9 cellular contexts compared by ENCODE assay signal in the genomic region with DNA sequence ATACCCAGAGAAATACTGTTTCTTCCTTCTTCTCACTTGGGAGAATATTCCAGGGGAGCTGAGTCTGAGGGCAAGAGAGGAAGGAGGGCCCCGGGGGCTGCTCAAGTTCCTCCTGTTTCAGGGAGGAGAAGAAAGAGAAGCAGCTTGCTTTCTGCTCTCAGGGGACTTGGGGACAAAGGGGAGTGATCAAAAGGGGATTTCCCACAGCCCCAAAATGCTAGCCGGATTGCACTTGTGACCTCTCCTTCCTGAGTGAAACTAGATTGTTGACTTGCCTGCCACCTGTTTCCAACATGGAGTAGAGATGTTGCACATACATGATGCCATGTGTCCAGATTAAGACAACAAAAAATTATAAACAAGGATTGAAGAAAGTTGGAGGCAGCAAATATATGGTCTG. TPM values are rescaled to one million over a fixed set of nuclear protein-coding genes. Genes with fewer than 3 reads are reported as not detected.
A peak's percentile ranks its signal among the peaks of the same experiment; 100 is the strongest.
DNase-seq lines count a peak whose midpoint lies in the region; ATAC-seq, FAIRE-seq and TF ChIP-seq lines count a peak whose summit lies in the region.
"Had no signal": no experiment of that assay in that cellular context is flagged by ENCODE, and none has a peak within 500 bp of the region (broad histone marks: within the 10 kb centered on the region; RNA-seq: fewer than 3 reads in every experiment).

No MANE protein-coding gene starts in this region.

- intact Hi-C loops in A673 (cut with micrococcal nuclease; ENCODE audit: unreplicated experiment) (no loop called here), activated B cell treated with CpG ODN at 0.5 μM for 24 hours (cut with micrococcal nuclease) (loop anchor here (1.0 to 2.0 kb wide), 5 partner anchors 20 to 486 kb away; no protein-coding TSS in a partner anchor)

- TF ChIP-seq CTCF in A673 (conservative IDR thresholded peaks at IDR 0.05; ENCODE audit: low read depth, low read length) (no peak), activated B cell treated with CpG ODN at 0.5 μM for 24 hours (IDR thresholded peaks at IDR 0.05) (no peak)

- H3K27ac Mint-ChIP-seq in activated B cell treated with CpG ODN at 0.5 μM for 24 hours, result peak overlapping the region; percentile 89

- H3K4me3 ChIP-seq in A673 (ENCODE audit: low read depth, low read length, poor library complexity, severe bottlenecking) (no peak overlapping the region), muscle layer of duodenum (ENCODE audit: low read depth in 1 of 2, low read length in 2 of 2) (no peak overlapping the region)
- H3K4me3 ChIP-seq: lung had no signal

- no peaks in the 10 kb centered on the region for H3K9me3 ChIP-seq in A673 (ENCODE audit: low read depth, low read length, poor library complexity, severe bottlenecking)
- H3K9me3 ChIP-seq in muscle layer of duodenum (ENCODE audit: control insufficient read depth in 1 of 2, low read length in 2 of 2), result no peaks in the 10 kb centered on the region

- H3K27me3 ChIP-seq in A673 (replicated peaks; ENCODE audit: insufficient read depth, low read depth, low read length, poor library complexity), result no peaks in the 10 kb centered on the region
- no peaks in the 10 kb centered on the region for H3K27me3 ChIP-seq in muscle layer of duodenum (ENCODE audit: low read depth, low read length)

- no peaks in the 10 kb centered on the region for H3K4me1 ChIP-seq in A673 (ENCODE audit: insufficient read depth, low read length, poor library complexity, severe bottlenecking)
- peaks cover 0 to 17% of the 10 kb centered on the region in 2 donors for H3K4me1 ChIP-seq in muscle layer of duodenum (ENCODE audit: control insufficient read depth in 1 of 2, insufficient read depth in 2 of 2, low read length in 2 of 2)

- H3K4me3 Mint-ChIP-seq in activated B cell treated with CpG ODN at 0.5 μM for 24 hours, result peak overlapping the region; percentile 78

- H3K9me3 Mint-ChIP-seq in activated B cell treated with CpG ODN at 0.5 μM for 24 hours, result no peaks in the 10 kb centered on the region

- BruUV-seq in A673 (replicated peaks; lab: Mats Ljungman, UMichigan), result no TSS peak

- H3K36me3 ChIP-seq in A673 (ENCODE audit: insufficient read depth, low read length, poor library complexity, severe bottlenecking) (no peaks in the 10 kb centered on the region), muscle layer of duodenum (ENCODE audit: control insufficient read depth in 1 of 2, insufficient read depth in 2 of 2, low read length in 2 of 2) (no peaks in the 10 kb centered on the region)

- H3K27ac ChIP-seq in A673 (ENCODE audit: low read depth, low read length, poor library complexity, severe bottlenecking) (no peak overlapping the region), muscle layer of duodenum (ENCODE audit: low read length) (peak overlapping the region; percentile 76)

- no peaks in the 10 kb centered on the region for H3K36me3 Mint-ChIP-seq in activated B cell treated with CpG ODN at 0.5 μM for 24 hours (ENCODE audit: low read depth)

- CTCF ChIA-PET in A673 (lab: Charles Lee) (no interaction called here), activated B cell treated with CpG ODN at 0.5 μM for 24 hours (lab: Charles Lee) (interaction anchor here (1.0 to 2.9 kb wide), 7 partner anchors 10 to 51 kb away, joined by 3 to 17 read pairs (median 7); partner anchors contain the start of gene PDCD4)

- POLR2A ChIA-PET in A673 (lab: Charles Lee; ENCODE audit: low non-redundant PET) (no interaction called here), activated B cell treated with CpG ODN at 0.5 μM for 24 hours (lab: Charles Lee) (interaction anchor here (0.8 to 7.6 kb wide), 10 partner anchors 8 to 487 kb away, joined by 3 to 219 read pairs (median 13); partner anchors contain the start of genes BBIP1, PDCD4 and SHOC2)

- H3K27me3 Mint-ChIP-seq in activated B cell treated with CpG ODN at 0.5 μM for 24 hours, result no peaks in the 10 kb centered on the region

- DNase-seq in A673 (ENCODE audit: low spot score) (peak; percentile 31), activated B cell treated with CpG ODN at 0.5 μM for 24 hours (peak; percentile 37), NCI-H2196 treated with DMSO at 0.1 percent for 48 hours (lab: John Stamatoyannopoulos, UW; ENCODE audit: unreplicated experiment) (no peak), COLO668 (lab: John Stamatoyannopoulos, UW; ENCODE audit: unreplicated experiment) (no peak), HTR-8/SVneo (ENCODE audit: insufficient read length, low spot score) (no peak)

- peaks cover 77% of the 10 kb centered on the region for H3K4me1 Mint-ChIP-seq in activated B cell treated with CpG ODN at 0.5 μM for 24 hours

- no peak for FAIRE-seq in HTR-8/SVneo (lab: Jason Lieb, UNC)

- ATAC-seq in GM18909 (IDR thresholded peaks at IDR 0.05; ENCODE audit: poor library complexity, unreplicated experiment) (peak; percentile 78), HG03060 (IDR thresholded peaks at IDR 0.05; ENCODE audit: low read depth, unreplicated experiment) (peak; percentile 70), activated B cell treated with CpG ODN at 0.5 μM for 24 hours (ENCODE audit: low read depth) (peak; percentile 69)

RNA-seq across cellular contexts. Expression of gene PDCD4, which starts 28.7 kb away (rescaled TPM):
- total RNA-seq in A673 (2021), result 17.3 and 23.7 TPM in 2 replicates
- total RNA-seq in activated B cell treated with CpG ODN at 0.5 μM for 24 hours, result 143 and 145 TPM in 2 replicates

Comparison
In these comparisons a context has a peak if more than half of its experiments do, and no peak if none do; other contexts are left out.
1. DNase-seq: peak in A673 (single experiment) and activated B cell treated with CpG ODN at 0.5 μM for 24 hours (single experiment); none in NCI-H2196 treated with DMSO at 0.1 percent for 48 hours (single experiment), COLO668 (single experiment) and HTR-8/SVneo (single experiment).
2. Peak in every context shown above with its lines, with median percentiles within 50 percentile points of each other: ATAC-seq.